8 cellular contexts compared by ENCODE assay signal in the genomic region with DNA sequence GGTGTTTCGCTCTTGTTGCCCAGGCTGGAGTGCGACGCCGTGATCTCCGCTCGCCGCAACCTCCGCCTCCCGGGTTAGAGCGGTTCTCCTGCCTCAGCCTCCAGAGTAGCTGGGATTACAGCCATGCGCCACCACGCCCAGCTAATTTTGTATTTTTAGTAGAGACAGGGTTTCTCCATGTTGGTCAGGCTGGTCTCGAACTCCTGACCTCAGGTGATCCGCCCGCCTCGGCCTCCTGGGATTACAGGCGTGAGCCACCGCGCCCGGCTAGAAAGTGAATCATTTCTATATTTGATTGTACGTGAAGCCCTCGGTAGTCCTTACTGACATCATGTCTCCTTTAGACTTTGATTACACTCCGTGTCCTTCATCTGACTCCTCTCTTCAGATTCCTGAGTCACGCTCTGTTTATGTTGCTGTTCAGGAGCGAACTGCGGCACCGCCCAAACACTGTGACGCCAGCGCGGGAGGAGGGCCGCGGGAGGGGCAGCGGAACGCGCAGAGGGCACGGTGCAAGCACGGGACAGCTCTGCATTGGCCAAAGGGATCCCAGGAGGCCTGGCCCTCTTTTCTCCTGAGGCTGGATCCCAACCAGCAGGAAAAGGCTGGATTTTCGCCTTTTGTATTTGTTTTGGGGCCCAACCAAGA. TPM values are rescaled to one million over a fixed set of nuclear protein-coding genes. Genes with fewer than 3 reads are reported as not detected.
A peak's percentile ranks its signal among the peaks of the same experiment; 100 is the strongest.
DNase-seq lines count a peak whose midpoint lies in the region; ATAC-seq and TF ChIP-seq lines count a peak whose summit lies in the region.

No MANE protein-coding gene starts in this region.

- H3K9me3 ChIP-seq in HCT116 (ENCODE audit: control insufficient read depth in 1 of 2, insufficient read depth in 1 of 2, low read depth in 1 of 2, low read length in 2 of 2) (no peaks in the 10 kb centered on the region), cardiac muscle cell (ENCODE audit: low read depth) (no peaks in the 10 kb centered on the region), thoracic aorta (no peaks in the 10 kb centered on the region)

- peaks cover 15% of the 10 kb centered on the region for H3K79me2 ChIP-seq in HCT116 (ENCODE audit: insufficient read depth, low read length)

- peak overlapping the region; percentile 81 for H3K4me2 ChIP-seq in HCT116 (ENCODE audit: low read length)

- H3K4me1 Mint-ChIP-seq in T-helper 1 cell treated with Interleukin-12 subunit alpha and Interleukin-12 subunit beta and Interleukin-4 antibody, amounts not matched to agents 30 μg/mL and 1 μg/mL, for 36 hours (ENCODE audit: low read depth), result peaks cover 27% of the 10 kb centered on the region
- peaks cover 20% of the 10 kb centered on the region for H3K4me1 Mint-ChIP-seq in osteocyte (ENCODE audit: unreplicated experiment)

- H3K27me3 Mint-ChIP-seq in T-helper 1 cell treated with Interleukin-12 subunit alpha and Interleukin-12 subunit beta and Interleukin-4 antibody, amounts not matched to agents 30 μg/mL and 1 μg/mL, for 36 hours (ENCODE audit: low read depth), result peaks cover 24% of the 10 kb centered on the region
- no peaks in the 10 kb centered on the region for H3K27me3 Mint-ChIP-seq in osteocyte (ENCODE audit: unreplicated experiment)

- H3K27me3 ChIP-seq in HCT116 (ENCODE audit: insufficient read depth, low read length) (no peaks in the 10 kb centered on the region), cardiac muscle cell (no peaks in the 10 kb centered on the region), thoracic aorta (replicated peaks; ENCODE audit: insufficient read depth) (no peaks in the 10 kb centered on the region)

- no peak overlapping the region for H2AFZ ChIP-seq in HCT116 (ENCODE audit: low read depth, low read length, poor library complexity, severe bottlenecking)

- POLR2A ChIA-PET in HCT116 (lab: Charles Lee), result interaction anchor here (0.8 kb wide), 1 partner anchor 53 kb away, joined by 3 read pairs; no protein-coding TSS in a partner anchor

- intact Hi-C loops in HCT116 (cut with micrococcal nuclease), result loop anchor here (1.0 to 2.0 kb wide), 3 partner anchors 401 to 537 kb away; a partner anchor contains a TSS

- H4K20me1 ChIP-seq in HCT116 (ENCODE audit: insufficient read depth), result no peaks in the 10 kb centered on the region

- TF ChIP-seq RAD21 in HCT116 (IDR thresholded peaks at IDR 0.05; ENCODE audit: low read depth), result no peak

- H3K27ac ChIP-seq in HCT116 (ENCODE audit: low read depth, low read length) (peak overlapping the region; percentile 79), cardiac muscle cell (peak overlapping the region; percentile 94), thoracic aorta (peak overlapping the region; percentile 99 to 100)

- H3K4me3 Mint-ChIP-seq in T-helper 1 cell treated with Interleukin-12 subunit alpha and Interleukin-12 subunit beta and Interleukin-4 antibody, amounts not matched to agents 30 μg/mL and 1 μg/mL, for 36 hours, result peak overlapping the region; percentile 93
- peak overlapping the region; percentile 89 for H3K4me3 Mint-ChIP-seq in osteocyte (ENCODE audit: unreplicated experiment)

- no peaks in the 10 kb centered on the region for H3K9me2 ChIP-seq in HCT116 (ENCODE audit: insufficient read depth)

- peak overlapping the region; percentile 92 for H3K27ac Mint-ChIP-seq in T-helper 1 cell treated with Interleukin-12 subunit alpha and Interleukin-12 subunit beta and Interleukin-4 antibody, amounts not matched to agents 30 μg/mL and 1 μg/mL, for 36 hours
- peak overlapping the region; percentile 99 for H3K27ac Mint-ChIP-seq in osteocyte (ENCODE audit: unreplicated experiment)

- peak; percentile 91 for ATAC-seq in HCT116
- peak; percentile 92 for ATAC-seq in thoracic aorta (ENCODE audit: insufficient number of reproducible peaks, low FRiP score, low read depth)

- CTCF ChIA-PET in HCT116 (lab: Charles Lee), result interaction anchor here (1.1 to 1.6 kb wide), 2 partner anchors 23 to 59 kb away, joined by 3 to 7 read pairs; no protein-coding TSS in a partner anchor

- peak overlapping the region; percentile 84 to 89 for H3K4me3 ChIP-seq in HCT116 (replicated peaks in 1 of 2; ENCODE audit: low read depth in 1 of 2, low read length in 2 of 2)
- H3K4me3 ChIP-seq in cardiac muscle cell, result peak overlapping the region; percentile 78
- peak overlapping the region; percentile 98 for H3K4me3 ChIP-seq in thoracic aorta

- H3K4me1 ChIP-seq in HCT116 (ENCODE audit: control insufficient read depth in 1 of 2, insufficient read depth in 2 of 2, low read length in 2 of 2), result peaks cover 22 to 44% of the 10 kb centered on the region in 2 experiments; a peak in 3 of 4 replicates
- no peaks in the 10 kb centered on the region for H3K4me1 ChIP-seq in cardiac muscle cell (ENCODE audit: low read depth)
- peaks cover 14 to 19% of the 10 kb centered on the region in 2 donors for H3K4me1 ChIP-seq in thoracic aorta (ENCODE audit: control insufficient read depth in 1 of 2, low read depth in 2 of 2)

- RAD21 ChIA-PET in HCT116 (lab: Charles Lee; ENCODE audit: low non-redundant PET in 1 of 2, low total read pairs in 2 of 2, uncharacterized antibody in 2 of 2, unreplicated experiment in 2 of 2), result no interaction called here

- H3K9me3 Mint-ChIP-seq in T-helper 1 cell treated with Interleukin-12 subunit alpha and Interleukin-12 subunit beta and Interleukin-4 antibody, amounts not matched to agents 30 μg/mL and 1 μg/mL, for 36 hours, result no peaks in the 10 kb centered on the region
- H3K9me3 Mint-ChIP-seq in osteocyte (ENCODE audit: unreplicated experiment), result no peaks in the 10 kb centered on the region

- no peak for TF ChIP-seq POLR2A in HCT116 (IDR thresholded peaks at IDR 0.05; ENCODE audit: borderline replicate concordance, extremely low read depth, insufficient read depth, insufficient read length)

- no peaks in the 10 kb centered on the region for H3K36me3 ChIP-seq in HCT116 (ENCODE audit: control insufficient read depth in 1 of 2, insufficient read depth in 2 of 2, low read length in 2 of 2)
- H3K36me3 ChIP-seq in cardiac muscle cell, result no peaks in the 10 kb centered on the region
- H3K36me3 ChIP-seq in thoracic aorta, result no peaks in the 10 kb centered on the region

- peak; percentile 100 for DNase-seq in DMS53 (lab: John Stamatoyannopoulos, UW)
- peak; percentile 96 for DNase-seq in HCT116 (ENCODE audit: low read depth, low spot score)
- peak; percentile 51 for DNase-seq in NCI-H128 (lab: John Stamatoyannopoulos, UW; ENCODE audit: unreplicated experiment)
- peak; percentile 100 for DNase-seq in amniotic epithelial cell (ENCODE audit: low read depth)
- DNase-seq in cardiac muscle cell (ENCODE audit: low read depth in 1 of 2, low spot score in 1 of 2), result peak; percentile 88 to 99
- peak; percentile 98 for DNase-seq in osteocyte (ENCODE audit: extremely low spot score, unreplicated experiment)
- DNase-seq in thoracic aorta (ENCODE audit: low spot score), result peak; percentile 89

- TSS peak; percentile 79 for BruUV-seq in HCT116 (replicated peaks; lab: Mats Ljungman, UMichigan)

- TF ChIP-seq CTCF in HCT116 (IDR thresholded peaks at IDR 0.05 in 2 of 3, conservative IDR thresholded peaks at IDR 0.05 in 1 of 3; ENCODE audit: borderline replicate concordance in 1 of 3, insufficient read depth in 1 of 3, low read depth in 2 of 3, low read length in 2 of 3) (no peak), cardiac muscle cell (IDR thresholded peaks at IDR 0.05; ENCODE audit: low read depth, low read length) (no peak), osteocyte (IDR thresholded peaks at IDR 0.05) (no peak), thoracic aorta (IDR thresholded peaks at IDR 0.05) (no peak)

- peak overlapping the region; percentile 93 for H3K9ac ChIP-seq in HCT116 (ENCODE audit: low read length)

- no peaks in the 10 kb centered on the region for H3K36me3 Mint-ChIP-seq in T-helper 1 cell treated with Interleukin-12 subunit alpha and Interleukin-12 subunit beta and Interleukin-4 antibody, amounts not matched to agents 30 μg/mL and 1 μg/mL, for 36 hours (ENCODE audit: low read depth)
- H3K36me3 Mint-ChIP-seq in osteocyte (ENCODE audit: unreplicated experiment), result peaks cover 3% of the 10 kb centered on the region

TF ChIP-seq in HCT116, 20 proteins besides CTCF, POLR2A, EP300 and RAD21 (continues in another document):
- TF ChIP-seq TCF7L2 (IDR thresholded peaks at IDR 0.05; ENCODE audit: borderline replicate concordance, extremely low read depth, insufficient read depth, insufficient read length) (peak; percentile 63), ELF1 (IDR thresholded peaks at IDR 0.05; ENCODE audit: borderline replicate concordance, low read depth) (no peak), SIN3A (IDR thresholded peaks at IDR 0.05; ENCODE audit: low read depth) (peak; percentile 73), ZNF274 (IDR thresholded peaks at IDR 0.05; ENCODE audit: low read depth, low read length) (no peak), ZFX (IDR thresholded peaks at IDR 0.05) (no peak), JUND (IDR thresholded peaks at IDR 0.05) (peak; percentile 75), CEBPB (IDR thresholded peaks at IDR 0.05; ENCODE audit: low read depth) (peak; percentile 18; the same call in 1 of the 2 replicates), CBX3 (IDR thresholded peaks at IDR 0.05; ENCODE audit: low read depth) (peak; percentile 90)

RNA-seq across cellular contexts. Expression of a gene that starts 0.6 kb away (rescaled TPM):
- total RNA-seq in HCT116 (2021; ENCODE audit: unreplicated experiment), result 35.5 TPM
- 34.9 and 47.2 TPM in 2 replicates for polyA plus RNA-seq in HCT116 (2012)
- 59.0 and 62.1 TPM in 2 replicates for total RNA-seq in cardiac muscle cell
- polyA plus RNA-seq in cardiac muscle cell, result 71.6 and 82.9 TPM in 2 replicates
- 72.3 and 74.7 TPM in 2 replicates for total RNA-seq in osteocyte
- 100 to 1,000 TPM in 1 of 2 donors, 10 to 100 TPM in 1; 86.1 to 114 TPM for total RNA-seq in thoracic aorta

RNA-seq across cellular contexts. Expression of a gene that starts 33.3 kb away (rescaled TPM):
- total RNA-seq in HCT116 (2021; ENCODE audit: unreplicated experiment) (not detected), cardiac muscle cell (not detected in 2 replicates), osteocyte (not detected in 2 replicates), thoracic aorta (1 to 10 TPM in 1 of 2 donors, not detected in 1; 2.8 TPM)
- not detected in 2 replicates for polyA plus RNA-seq in HCT116 (2012)
- polyA plus RNA-seq in cardiac muscle cell, result not detected in 2 replicates

RNA-seq across cellular contexts. Expression of a gene that starts 40.2 kb away (rescaled TPM):
- total RNA-seq in HCT116 (2021; ENCODE audit: unreplicated experiment), result 0.12 TPM
- not detected in 2 replicates for polyA plus RNA-seq in HCT116 (2012)
- total RNA-seq in cardiac muscle cell, result 0.11 TPM in 1 of 2 replicates, not detected in the other
- polyA plus RNA-seq in cardiac muscle cell, result 0.28 TPM in 1 of 2 replicates, not detected in the other
- not detected in 2 replicates for total RNA-seq in osteocyte
- total RNA-seq in thoracic aorta, result 1 to 10 TPM; 1.4 to 2.8 TPM

Comparison
In these comparisons a context has a peak if more than half of its experiments do, and no peak if none do; other contexts are left out.
1. Peak in every context shown above with its lines: DNase-seq, ATAC-seq, H3K4me3 ChIP-seq and H3K27ac ChIP-seq.